10 cellular contexts compared by ENCODE assay signal in the genomic region with DNA sequence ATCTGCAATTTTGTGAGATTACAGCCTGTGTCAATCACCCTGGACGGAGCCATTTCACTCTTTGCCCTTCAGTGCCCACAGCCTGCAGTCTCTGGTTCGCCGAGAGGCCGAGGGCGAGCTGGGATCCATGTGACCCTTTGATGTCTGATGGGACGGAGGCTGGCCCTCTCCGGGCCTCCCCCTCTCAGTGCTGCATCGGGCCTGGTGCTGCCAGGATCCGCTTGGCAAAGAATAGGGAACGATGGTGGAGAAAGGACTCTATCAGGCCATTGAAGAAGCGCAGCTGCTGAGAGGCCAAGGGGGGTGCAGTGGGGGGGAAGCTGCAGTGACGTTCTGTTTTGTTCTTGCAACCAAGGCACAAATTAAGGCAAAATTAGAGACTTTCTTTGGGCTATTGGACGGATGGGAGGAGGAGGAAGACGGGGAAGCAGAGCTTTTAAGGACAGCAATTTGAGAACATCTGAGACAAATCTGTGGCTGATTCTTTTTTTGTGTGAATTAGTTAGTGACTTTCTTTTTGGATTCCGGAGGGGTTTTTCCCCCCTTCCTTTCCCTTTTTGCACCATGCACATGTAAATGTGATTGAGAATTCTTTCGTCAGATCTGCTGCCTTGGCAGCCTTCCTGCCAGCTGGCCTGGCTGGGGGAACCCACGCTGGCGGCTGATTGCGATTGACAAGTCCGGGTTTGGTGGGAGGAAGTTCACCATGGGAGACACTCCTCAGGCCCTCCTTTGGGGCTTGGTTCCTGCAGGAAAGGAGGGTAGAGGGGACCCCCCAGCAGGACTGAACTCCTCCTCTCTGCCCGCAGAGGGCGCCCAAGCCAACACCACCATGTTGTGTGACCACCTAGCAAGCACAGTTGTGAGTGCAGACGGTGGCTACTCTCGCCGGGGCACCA.
A peak's percentile ranks its signal among the peaks of the same experiment; 100 is the strongest.
DNase-seq lines count a peak whose midpoint lies in the region; ATAC-seq, FAIRE-seq and TF ChIP-seq lines count a peak whose summit lies in the region.
"Had no signal": no experiment of that assay in that cellular context is flagged by ENCODE, and none has a peak within 500 bp of the region (broad histone marks: within the 10 kb centered on the region; RNA-seq: fewer than 3 reads in every experiment).

No MANE protein-coding gene starts in this region.

- no peak overlapping the region for H2AFZ ChIP-seq in neural cell (ENCODE audit: low read depth, low read length)

- no peaks in the 10 kb centered on the region for H3K9me3 Mint-ChIP-seq in HFFc6

- H4K20me1 ChIP-seq in neural cell (ENCODE audit: insufficient read depth) = no peaks in the 10 kb centered on the region

- H3K4me3 ChIP-seq in neural cell (ENCODE audit: low read length) = no peak overlapping the region
- H3K4me3 ChIP-seq: lower lobe of right lung had no signal

- no peak overlapping the region for H3K27ac Mint-ChIP-seq in HFFc6

- no peak for ATAC-seq in GM19395 (IDR thresholded peaks at IDR 0.05; ENCODE audit: unreplicated experiment)
- ATAC-seq in HG02870 (IDR thresholded peaks at IDR 0.05; ENCODE audit: unreplicated experiment) = no peak
- ATAC-seq: lower lobe of right lung had no signal

- TF ChIP-seq CTCF in HFFc6 (IDR thresholded peaks at IDR 0.05) = peak; percentile 63
- TF ChIP-seq CTCF in neural cell (IDR thresholded peaks at IDR 0.05; ENCODE audit: poor library complexity, severe bottlenecking) = peak; percentile 18

- H3K4me2 ChIP-seq in neural cell (ENCODE audit: low read length) = no peak overlapping the region

- H3K4me1 Mint-ChIP-seq in HFFc6 (ENCODE audit: low read depth) = peaks cover 30% of the 10 kb centered on the region

- no peak for TF ChIP-seq EP300 in neural cell (conservative IDR thresholded peaks at IDR 0.05; ENCODE audit: poor library complexity, severe bottlenecking)

- no peak overlapping the region for H3K4me3 Mint-ChIP-seq in HFFc6

- no peak for FAIRE-seq in GM12892 (lab: Jason Lieb, UNC)

- H3K27me3 ChIP-seq in neural cell (ENCODE audit: insufficient read depth, low read depth, low read length) = no peaks in the 10 kb centered on the region

- no peaks in the 10 kb centered on the region for H3F3A ChIP-seq in neural cell (ENCODE audit: insufficient read depth, low read length, poor library complexity, severe bottlenecking)

- no peak for TF ChIP-seq RAD21 in neural cell (conservative IDR thresholded peaks at IDR 0.05)

- H3K9ac ChIP-seq in neural cell (ENCODE audit: low read length) = no peak overlapping the region

- H3K27ac ChIP-seq in caudate nucleus (ENCODE audit: low read depth, low read length) (peak overlapping the region; percentile 98), neural cell (ENCODE audit: low read length) (no peak overlapping the region)
- H3K27ac ChIP-seq: lower lobe of right lung had no signal

- H3K9me2 ChIP-seq in neural cell (ENCODE audit: insufficient read depth, low read length) = no peaks in the 10 kb centered on the region

- peaks cover 23% of the 10 kb centered on the region for H3K27me3 Mint-ChIP-seq in HFFc6 (ENCODE audit: insufficient read depth)

- H3K79me2 ChIP-seq in neural cell (replicated peaks; ENCODE audit: insufficient read depth, low read length) = no peaks in the 10 kb centered on the region

- no peaks in the 10 kb centered on the region for H3K36me3 Mint-ChIP-seq in HFFc6 (ENCODE audit: low read depth)

- TF ChIP-seq POLR2A in GM12892 (IDR thresholded peaks at IDR 0.05; ENCODE audit: low read depth, low read length) = no peak

- H3K9me3 ChIP-seq in neural cell (ENCODE audit: low read length) = no peaks in the 10 kb centered on the region
- H3K9me3 ChIP-seq: lower lobe of right lung had no signal

- DNase-seq in Daoy (ENCODE audit: low read depth) = peak; percentile 66
- DNase-seq in HFFc6 = no peak
- DNase-seq in caudate nucleus (lab: John Stamatoyannopoulos, UW) = peak; percentile 16 to 98 (median 94)
- DNase-seq in GM12892 (ENCODE audit: insufficient read length) = no peak
- DNase-seq in NCI-H146 treated with DMSO at 0.1 percent for 48 hours (lab: John Stamatoyannopoulos, UW; ENCODE audit: unreplicated experiment) = no peak
- DNase-seq: lower lobe of right lung, NCI-H345 had no signal

- no peaks in the 10 kb centered on the region for H3K36me3 ChIP-seq in neural cell (ENCODE audit: insufficient read depth, low read length)
- H3K36me3 ChIP-seq: lower lobe of right lung had no signal

TF ChIP-seq in neural cell, 6 proteins besides CTCF, POLR2A, EP300 and RAD21:
- TF ChIP-seq MXI1 (conservative IDR thresholded peaks at IDR 0.05; ENCODE audit: poor library complexity, severe bottlenecking) (no peak), POLR2AphosphoS5 (IDR thresholded peaks at IDR 0.05) (no peak), TAF1 (IDR thresholded peaks at IDR 0.05; ENCODE audit: low read depth) (no peak), EZH2 (IDR thresholded peaks at IDR 0.05; ENCODE audit: borderline replicate concordance, insufficient read depth, low read length, poor library complexity, severe bottlenecking) (no peak), SMC3 (conservative IDR thresholded peaks at IDR 0.05; ENCODE audit: poor library complexity) (no peak)
- TF ChIP-seq, protein P1, sequence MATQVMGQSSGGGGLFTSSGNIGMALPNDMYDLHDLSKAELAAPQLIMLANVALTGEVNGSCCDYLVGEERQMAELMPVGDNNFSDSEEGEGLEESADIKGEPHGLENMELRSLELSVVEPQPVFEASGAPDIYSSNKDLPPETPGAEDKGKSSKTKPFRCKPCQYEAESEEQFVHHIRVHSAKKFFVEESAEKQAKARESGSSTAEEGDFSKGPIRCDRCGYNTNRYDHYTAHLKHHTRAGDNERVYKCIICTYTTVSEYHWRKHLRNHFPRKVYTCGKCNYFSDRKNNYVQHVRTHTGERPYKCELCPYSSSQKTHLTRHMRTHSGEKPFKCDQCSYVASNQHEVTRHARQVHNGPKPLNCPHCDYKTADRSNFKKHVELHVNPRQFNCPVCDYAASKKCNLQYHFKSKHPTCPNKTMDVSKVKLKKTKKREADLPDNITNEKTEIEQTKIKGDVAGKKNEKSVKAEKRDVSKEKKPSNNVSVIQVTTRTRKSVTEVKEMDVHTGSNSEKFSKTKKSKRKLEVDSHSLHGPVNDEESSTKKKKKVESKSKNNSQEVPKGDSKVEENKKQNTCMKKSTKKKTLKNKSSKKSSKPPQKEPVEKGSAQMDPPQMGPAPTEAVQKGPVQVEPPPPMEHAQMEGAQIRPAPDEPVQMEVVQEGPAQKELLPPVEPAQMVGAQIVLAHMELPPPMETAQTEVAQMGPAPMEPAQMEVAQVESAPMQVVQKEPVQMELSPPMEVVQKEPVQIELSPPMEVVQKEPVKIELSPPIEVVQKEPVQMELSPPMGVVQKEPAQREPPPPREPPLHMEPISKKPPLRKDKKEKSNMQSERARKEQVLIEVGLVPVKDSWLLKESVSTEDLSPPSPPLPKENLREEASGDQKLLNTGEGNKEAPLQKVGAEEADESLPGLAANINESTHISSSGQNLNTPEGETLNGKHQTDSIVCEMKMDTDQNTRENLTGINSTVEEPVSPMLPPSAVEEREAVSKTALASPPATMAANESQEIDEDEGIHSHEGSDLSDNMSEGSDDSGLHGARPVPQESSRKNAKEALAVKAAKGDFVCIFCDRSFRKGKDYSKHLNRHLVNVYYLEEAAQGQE (IDR thresholded peaks at IDR 0.05; ENCODE audit: borderline replicate concordance) = no peak

Comparison
In these comparisons a context has a peak if more than half of its experiments do, and no peak if none do; other contexts are left out.
1. DNase-seq: peak in Daoy (single experiment) and caudate nucleus (61 of 61); none in HFFc6 (single experiment), GM12892 (single experiment) and NCI-H146 treated with DMSO at 0.1 percent for 48 hours (single experiment).